1 cellular context compared by ENCODE assay signal in genomic region chr2:96703021-96703751, GRCh38.
TF ChIP-seq lines count a peak whose summit lies in the region.

No MANE protein-coding gene starts in this region.

TF ChIP-seq in K562, 482 proteins besides CTCF, POLR2A, EP300 and RAD21:
- TF ChIP-seq BMI1 (IDR thresholded peaks at IDR 0.05; ENCODE audit: low read length), result no peak
- no peak for TF ChIP-seq ELK1 (CRISPR knock-in tag; IDR thresholded peaks at IDR 0.05)
- no peak for TF ChIP-seq GTF2E2 (tag; IDR thresholded peaks at IDR 0.05)
- no peak for TF ChIP-seq TCF15 (CRISPR knock-in tag; IDR thresholded peaks at IDR 0.05)
- no peak for TF ChIP-seq ZNF778 (CRISPR knock-in tag; IDR thresholded peaks at IDR 0.05)
- TF ChIP-seq CCNT2 (IDR thresholded peaks at IDR 0.05; ENCODE audit: borderline replicate concordance, extremely low read depth, insufficient read length, low read depth, low read length), result no peak
- TF ChIP-seq ZNF511 (CRISPR knock-in tag; IDR thresholded peaks at IDR 0.05), result no peak
- TF ChIP-seq GTF2F1 (IDR thresholded peaks at IDR 0.05; ENCODE audit: low read depth, low read length), result no peak
- TF ChIP-seq MGA (IDR thresholded peaks at IDR 0.05), result no peak
